In genomic region chr9:133063500-133064231, GRCh38 we compare ENCODE assay signal across 19 cellular contexts. TPM values are rescaled to one million over a fixed set of nuclear protein-coding genes. Genes with fewer than 3 reads are reported as not detected.
"Had no signal": no experiment of that assay in that cellular context is flagged by ENCODE, and none has a peak within 500 bp of the region (broad histone marks: within the 10 kb centered on the region; RNA-seq: fewer than 3 reads in every experiment).

No MANE protein-coding gene starts in this region.

- H3K9me3 Mint-ChIP-seq: dendritic cell treated with granulocyte-macrophage colony-stimulating factor and Interleukin-4, amounts not matched to agents 40 ng/mL and 50 ng/mL, for 4 days; memory B cell had no signal

- H3K36me3 Mint-ChIP-seq: activated CD8-positive, alpha-beta memory T cell treated with anti-CD3 and anti-CD28 coated beads, Interleukin-2, amount 10 ng/mL, durations not matched to agents 7 days and 5 days had no signal

- H3K4me3 Mint-ChIP-seq: activated CD4-positive, alpha-beta T cell treated with anti-CD3 and anti-CD28 coated beads for 36 hours; activated CD8-positive, alpha-beta memory T cell treated with anti-CD3 and anti-CD28 coated beads, Interleukin-2, amount 10 ng/mL, durations not matched to agents 7 days and 5 days; dendritic cell treated with granulocyte-macrophage colony-stimulating factor and Interleukin-4, amounts not matched to agents 40 ng/mL and 50 ng/mL, for 4 days; memory B cell had no signal

- FAIRE-seq: TTC549 had no signal

- H3K27ac Mint-ChIP-seq: activated CD4-positive, alpha-beta T cell treated with anti-CD3 and anti-CD28 coated beads for 36 hours; activated CD8-positive, alpha-beta memory T cell treated with anti-CD3 and anti-CD28 coated beads, Interleukin-2, amount 10 ng/mL, durations not matched to agents 7 days and 5 days; dendritic cell treated with granulocyte-macrophage colony-stimulating factor and Interleukin-4, amounts not matched to agents 40 ng/mL and 50 ng/mL, for 4 days; memory B cell had no signal

- H3K9me3 ChIP-seq: ascending aorta, breast epithelium, heart right ventricle, psoas muscle, thoracic aorta, upper lobe of right lung had no signal

- H3K27ac ChIP-seq: ascending aorta, breast epithelium, heart right ventricle, psoas muscle, thoracic aorta, upper lobe of right lung had no signal

- H3K36me3 ChIP-seq: breast epithelium, heart right ventricle, upper lobe of right lung had no signal

- DNase-seq: activated CD4-positive, alpha-beta T cell treated with anti-CD3 and anti-CD28 coated beads for 36 hours; activated CD4-positive, alpha-beta T cell treated with anti-CD3 and anti-CD28 coated beads, Interleukin-2, amount 50 U/mL, for 48 hours; activated CD8-positive, alpha-beta memory T cell treated with anti-CD3 and anti-CD28 coated beads, Interleukin-2, amount 10 ng/mL, durations not matched to agents 7 days and 5 days; activated naive CD4-positive, alpha-beta T cell; cerebellar nuclear complex; effector CD8-positive, alpha-beta T cell; heart right ventricle; left ventricle myocardium superior; psoas muscle; right cardiac atrium; upper lobe of right lung had no signal

- H3K27me3 Mint-ChIP-seq: activated CD4-positive, alpha-beta T cell treated with anti-CD3 and anti-CD28 coated beads for 36 hours; activated CD8-positive, alpha-beta memory T cell treated with anti-CD3 and anti-CD28 coated beads, Interleukin-2, amount 10 ng/mL, durations not matched to agents 7 days and 5 days; memory B cell had no signal

- H3K4me3 ChIP-seq: ascending aorta, breast epithelium, heart right ventricle, psoas muscle, thoracic aorta, upper lobe of right lung had no signal

- ATAC-seq: activated CD4-positive, alpha-beta T cell treated with anti-CD3 and anti-CD28 coated beads for 36 hours; activated CD8-positive, alpha-beta memory T cell treated with anti-CD3 and anti-CD28 coated beads, Interleukin-2, amount 10 ng/mL, durations not matched to agents 7 days and 5 days; esophagus mucosa; heart right ventricle; left ventricle myocardium superior; right cardiac atrium; upper lobe of right lung had no signal

- H3K4me1 ChIP-seq: ascending aorta, breast epithelium, psoas muscle, upper lobe of right lung had no signal

- H3K27me3 ChIP-seq: ascending aorta, breast epithelium, heart right ventricle, upper lobe of right lung had no signal

RNA-seq across cellular contexts. Expression of gene CEL, which starts 1.9 kb away (rescaled TPM):
- total RNA-seq: ascending aorta, skeletal muscle tissue had no signal
